In the genomic region with DNA sequence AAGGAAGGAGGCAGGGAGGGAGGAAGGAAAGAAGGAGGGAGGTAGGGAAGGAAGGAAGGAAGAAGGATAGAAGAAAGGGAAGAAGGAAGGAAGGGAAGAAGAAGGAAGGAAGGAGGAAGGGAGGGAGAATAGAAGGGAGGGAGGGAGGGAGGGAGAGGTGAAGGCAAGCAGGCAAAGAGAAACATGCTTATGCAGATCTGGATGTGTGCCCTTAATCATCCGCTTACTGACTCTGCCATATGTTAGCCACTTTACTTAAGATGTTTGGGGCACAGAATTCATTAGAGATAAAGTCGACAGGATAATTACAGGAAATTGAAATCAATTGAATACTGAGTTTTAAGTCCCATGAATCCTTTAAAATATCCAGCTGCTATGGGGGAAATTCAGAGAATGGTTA, we compare ENCODE assay signal across 15 cellular contexts.
DNase-seq lines count a peak whose midpoint lies in the region; ATAC-seq, FAIRE-seq and TF ChIP-seq lines count a peak whose summit lies in the region.
"Had no signal": no experiment of that assay in that cellular context is flagged by ENCODE, and none has a peak within 500 bp of the region (broad histone marks: within the 10 kb centered on the region; RNA-seq: fewer than 3 reads in every experiment).

No MANE protein-coding gene starts in this region.

- TF ChIP-seq CTCF in HepG2 (CRISPR knock-in tag; IDR thresholded peaks at IDR 0.05) (no peak), right lobe of liver (IDR thresholded peaks at IDR 0.05) (no peak)

- H4K20me1 ChIP-seq in HepG2 (ENCODE audit: insufficient read depth, low read length) = no peaks in the 10 kb centered on the region

- TF ChIP-seq EP300 in HepG2 (IDR thresholded peaks at IDR 0.05; ENCODE audit: low read depth in 2 of 2, low read length in 2 of 2) (no peak), HepG2 (CRISPR knock-in tag; IDR thresholded peaks at IDR 0.05; ENCODE audit: borderline replicate concordance) (no peak)

- H3K4me3 ChIP-seq in HepG2 (replicated peaks in 1 of 3; ENCODE audit: insufficient read depth in 1 of 3, low read depth in 2 of 3, low read length in 3 of 3) = no peak overlapping the region
- H3K4me3 ChIP-seq in right lobe of liver = no peak overlapping the region
- H3K4me3 ChIP-seq: GM12878, GM23338 had no signal

- TF ChIP-seq POLR2A in HepG2 (IDR thresholded peaks at IDR 0.05; ENCODE audit: insufficient read depth in 1 of 2, low read depth in 2 of 2, low read length in 2 of 2) (no peak), right lobe of liver (IDR thresholded peaks at IDR 0.05) (no peak)

- WGBS in HepG2 (ENCODE audit: low lambda C conversion rate) = 40% methylated on average over 2 of the region's 2 CpGs
- WGBS in right lobe of liver (ENCODE audit: insufficient coverage, low coverage, low lambda C conversion rate, missing lambda C conversion rate) = 68% methylated on average over 2 of the region's 2 CpGs

- H3K4me3 Mint-ChIP-seq in activated T-cell treated with anti-CD3 and anti-CD28 coated beads, Interleukin-2, amount 50 U/mL, for 4 hours = no peak overlapping the region
- H3K4me3 Mint-ChIP-seq: CD4-positive, alpha-beta memory T cell; GM23338 had no signal

- CTCF ChIA-PET in HepG2 (lab: Yijun Ruan, JAX; ENCODE audit: low intra/inter-chr PET ratio, low total read pairs) = no interaction called here

- no peaks in the 10 kb centered on the region for H3K36me3 Mint-ChIP-seq in activated T-cell treated with anti-CD3 and anti-CD28 coated beads, Interleukin-2, amount 50 U/mL, for 4 hours (ENCODE audit: insufficient read depth)
- H3K36me3 Mint-ChIP-seq: CD4-positive, alpha-beta memory T cell had no signal

- H3K36me3 ChIP-seq in HepG2 (replicated peaks in 1 of 2; ENCODE audit: control insufficient read depth in 1 of 2, insufficient read depth in 2 of 2, low read length in 2 of 2) (no peaks in the 10 kb centered on the region), right lobe of liver (no peaks in the 10 kb centered on the region)
- H3K36me3 ChIP-seq: BE2C had no signal

- POLR2A ChIA-PET in HepG2 (lab: Yijun Ruan, JAX) = no interaction called here

- H3K27ac ChIP-seq in HepG2 (ENCODE audit: extremely low read length, insufficient read depth, low read length) = no peak overlapping the region
- H3K27ac ChIP-seq in right lobe of liver = no peak overlapping the region
- no peak overlapping the region for H3K27ac ChIP-seq in caudate nucleus (ENCODE audit: low read depth, low read length)
- H3K27ac ChIP-seq: C4-2B had no signal

- H3K4me1 ChIP-seq in HepG2 (ENCODE audit: insufficient read depth, low read length) (no peaks in the 10 kb centered on the region), right lobe of liver (no peaks in the 10 kb centered on the region)
- H3K4me1 ChIP-seq: BE2C had no signal

- no peak overlapping the region for H3K4me2 ChIP-seq in HepG2 (ENCODE audit: low read depth, low read length)
- H3K4me2 ChIP-seq: GM23338 had no signal

- intact Hi-C loops in HepG2 (cut with micrococcal nuclease; ENCODE audit: unreplicated experiment) (no loop called here), right lobe of liver (cut with DNase I) (no loop called here)

- ATAC-seq in HepG2 = no peak
- no peak for ATAC-seq in right lobe of liver
- no peak for ATAC-seq in activated T-cell treated with anti-CD3 and anti-CD28 coated beads, Interleukin-2, amount 50 U/mL, for 4 hours
- ATAC-seq: GM12878, GM23338 had no signal

- no peak overlapping the region for H2AFZ ChIP-seq in HepG2 (ENCODE audit: low read length)
- H2AFZ ChIP-seq: GM23338 had no signal

- DNase-seq in HepG2 (ENCODE audit: low spot score) (no peak), right lobe of liver (no peak), G401 (ENCODE audit: low spot score) (peak; percentile 10), NCI-H82 (lab: John Stamatoyannopoulos, UW) (peak; percentile 97), NCI-H1092 (lab: John Stamatoyannopoulos, UW) (no peak), caudate nucleus (lab: John Stamatoyannopoulos, UW) (no peak)
- DNase-seq in activated T-cell treated with anti-CD3 and anti-CD28 coated beads, Interleukin-2, amount 50 U/mL, for 4 hours = no peak
- DNase-seq: BE2C; CD4-positive, alpha-beta memory T cell; H7; IMR-90 had no signal

- in situ Hi-C loops in HepG2 (cut with HindIII; ENCODE audit: extremely low pct_ligation_motif_present, low pct_unique_long_range_greater_than_20kb) = no loop called here
- in situ Hi-C loops in G401 (cut with HindIII; ENCODE audit: low sequenced_read_pairs) = no loop called here

- no TSS peak for BruUV-seq in HepG2 (replicated peaks; lab: Mats Ljungman, UMichigan)

- no peaks in the 10 kb centered on the region for H3K4me1 Mint-ChIP-seq in activated T-cell treated with anti-CD3 and anti-CD28 coated beads, Interleukin-2, amount 50 U/mL, for 4 hours (ENCODE audit: low read depth)
- H3K4me1 Mint-ChIP-seq: CD4-positive, alpha-beta memory T cell had no signal

- TF ChIP-seq RAD21 in HepG2 (CRISPR knock-in tag; IDR thresholded peaks at IDR 0.05) = no peak

- no peak overlapping the region for H3K9ac ChIP-seq in HepG2 (ENCODE audit: insufficient read depth, low read depth, low read length)

- no peak for FAIRE-seq in HepG2 (lab: Jason Lieb, UNC)
- FAIRE-seq: A204.1, GM12878 had no signal

- H3K9me3 Mint-ChIP-seq in activated T-cell treated with anti-CD3 and anti-CD28 coated beads, Interleukin-2, amount 50 U/mL, for 4 hours = peaks cover 7% of the 10 kb centered on the region
- H3K9me3 Mint-ChIP-seq: GM23338 had no signal

- H3K27me3 Mint-ChIP-seq in activated T-cell treated with anti-CD3 and anti-CD28 coated beads, Interleukin-2, amount 50 U/mL, for 4 hours (ENCODE audit: low read depth) = no peaks in the 10 kb centered on the region
- H3K27me3 Mint-ChIP-seq: CD4-positive, alpha-beta memory T cell had no signal

- no peaks in the 10 kb centered on the region for H3K79me2 ChIP-seq in HepG2 (ENCODE audit: insufficient read depth, low read length)

- no peaks in the 10 kb centered on the region; a peak in 1 of 5 replicates for H3K27me3 ChIP-seq in HepG2 (ENCODE audit: control insufficient read depth in 1 of 2, insufficient read depth in 2 of 2, low read length in 2 of 2)
- no peaks in the 10 kb centered on the region for H3K27me3 ChIP-seq in right lobe of liver
- H3K27me3 ChIP-seq: BE2C had no signal

- no peaks in the 10 kb centered on the region for H3K9me3 ChIP-seq in HepG2 (ENCODE audit: low read length)
- no peaks in the 10 kb centered on the region for H3K9me3 ChIP-seq in right lobe of liver
- H3K9me3 ChIP-seq: BE2C had no signal

TF ChIP-seq in HepG2, 621 proteins besides CTCF, POLR2A, EP300 and RAD21:
- TF ChIP-seq, protein P1, sequence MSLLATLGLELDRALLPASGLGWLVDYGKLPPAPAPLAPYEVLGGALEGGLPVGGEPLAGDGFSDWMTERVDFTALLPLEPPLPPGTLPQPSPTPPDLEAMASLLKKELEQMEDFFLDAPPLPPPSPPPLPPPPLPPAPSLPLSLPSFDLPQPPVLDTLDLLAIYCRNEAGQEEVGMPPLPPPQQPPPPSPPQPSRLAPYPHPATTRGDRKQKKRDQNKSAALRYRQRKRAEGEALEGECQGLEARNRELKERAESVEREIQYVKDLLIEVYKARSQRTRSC (CRISPR knock-in tag; IDR thresholded peaks at IDR 0.05; ENCODE audit: low read depth) = no peak
- TF ChIP-seq HNRNPK (IDR thresholded peaks at IDR 0.05; ENCODE audit: low read depth, low read length, poor library complexity, severe bottlenecking) (peak; percentile 72), HOXA9 (CRISPR knock-in tag; IDR thresholded peaks at IDR 0.05; ENCODE audit: borderline replicate concordance) (no peak), REL (CRISPR knock-in tag; conservative IDR thresholded peaks at IDR 0.05) (no peak)

Comparison
In these comparisons a context has a peak if more than half of its experiments do, and no peak if none do; other contexts are left out.
1. DNase-seq: peak in G401 (single experiment) and NCI-H82 (single experiment); none in HepG2 (single experiment), right lobe of liver (0 of 3), NCI-H1092 (single experiment), activated T-cell treated with anti-CD3 and anti-CD28 coated beads, Interleukin-2, amount 50 U/mL, for 4 hours (single experiment) and caudate nucleus (0 of 61).